21 cellular contexts compared by ENCODE assay signal in the genomic region with DNA sequence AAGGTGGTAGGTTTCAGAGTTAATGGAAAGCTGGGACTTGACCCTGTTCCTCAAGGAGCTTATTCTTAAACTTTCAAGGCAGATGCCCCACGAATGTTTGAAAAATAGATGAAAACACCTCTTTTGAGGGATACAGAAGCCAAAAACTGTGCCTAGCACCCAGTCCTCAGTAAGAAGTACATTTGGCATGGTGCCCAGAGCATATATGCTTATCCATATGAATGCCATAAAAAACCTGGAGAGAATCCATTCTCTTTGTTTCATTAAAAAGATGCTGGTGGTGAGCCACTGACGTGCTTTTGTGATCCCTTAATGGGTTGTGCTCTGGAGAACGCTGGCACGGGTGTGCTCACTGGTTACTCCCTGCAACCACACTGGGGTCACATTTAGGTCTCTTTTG.
"Had no signal": no experiment of that assay in that cellular context is flagged by ENCODE, and none has a peak within 500 bp of the region (broad histone marks: within the 10 kb centered on the region; RNA-seq: fewer than 3 reads in every experiment).

No MANE protein-coding gene starts in this region.

- FAIRE-seq: endothelial cell of umbilical vein had no signal

- H3K27me3 Mint-ChIP-seq: activated CD8-positive, alpha-beta T cell treated with anti-CD3 and anti-CD28 coated beads for 36 hours had no signal

- H3K4me1 Mint-ChIP-seq: activated B cell treated with CpG ODN at 0.5 μM for 24 hours; central memory CD8-positive, alpha-beta T cell; immature natural killer cell had no signal

- H3K79me2 ChIP-seq: parathyroid adenoma had no signal

- H3K36me3 ChIP-seq: heart left ventricle had no signal

- H3K9ac ChIP-seq: parathyroid adenoma had no signal

- DNase-seq: activated B cell treated with CpG ODN at 0.5 μM for 24 hours; activated CD4-positive, alpha-beta T cell treated with anti-CD3 and anti-CD28 coated beads for 48 hours; activated CD8-positive, alpha-beta T cell treated with anti-CD3 and anti-CD28 coated beads for 36 hours; activated gamma-delta T cell; activated T-cell treated with anti-CD3 and anti-CD28 coated beads, Interleukin-2, amount 50 U/mL, for 48 hours; amniotic stem cell; cortex of kidney; effector CD8-positive, alpha-beta T cell; foreskin melanocyte; immature natural killer cell; left cardiac atrium; stimulated activated CD4-positive, alpha-beta T cell treated with anti-CD3 and anti-CD28 coated beads, Interleukin-4, amount 100 ng/mL, for 24 hours; stimulated activated naive CD4-positive, alpha-beta T cell; T-helper 2 cell had no signal

- H3K36me3 Mint-ChIP-seq: immature natural killer cell, type B pancreatic cell had no signal

- H2AFZ ChIP-seq: parathyroid adenoma had no signal

- H3K9me3 Mint-ChIP-seq: activated B cell treated with CpG ODN at 0.5 μM for 24 hours; activated CD8-positive, alpha-beta T cell treated with anti-CD3 and anti-CD28 coated beads for 36 hours; central memory CD8-positive, alpha-beta T cell; immature natural killer cell; type B pancreatic cell had no signal

- H3K4me3 Mint-ChIP-seq: activated B cell treated with CpG ODN at 0.5 μM for 24 hours; activated CD8-positive, alpha-beta T cell treated with anti-CD3 and anti-CD28 coated beads for 36 hours; central memory CD8-positive, alpha-beta T cell; immature natural killer cell; type B pancreatic cell had no signal

- H3K4me3 ChIP-seq: heart left ventricle, lung had no signal

- H3K27ac ChIP-seq: parathyroid adenoma had no signal

- H3K9me3 ChIP-seq: heart left ventricle had no signal

- ATAC-seq: activated CD8-positive, alpha-beta T cell treated with anti-CD3 and anti-CD28 coated beads for 36 hours; activated naive CD4-positive, alpha-beta T cell treated with anti-CD3 and anti-CD28 coated beads, Interleukin-2, amount 50 U/mL, for 72 hours; heart left ventricle; left cardiac atrium had no signal

- H3K27me3 ChIP-seq: heart left ventricle had no signal

- H3K27ac Mint-ChIP-seq: activated B cell treated with CpG ODN at 0.5 μM for 24 hours; activated CD8-positive, alpha-beta T cell treated with anti-CD3 and anti-CD28 coated beads for 36 hours; activated naive CD4-positive, alpha-beta T cell treated with anti-CD3 and anti-CD28 coated beads, Interleukin-2, amount 50 U/mL, for 72 hours; immature natural killer cell; type B pancreatic cell had no signal
